In the genomic region with DNA sequence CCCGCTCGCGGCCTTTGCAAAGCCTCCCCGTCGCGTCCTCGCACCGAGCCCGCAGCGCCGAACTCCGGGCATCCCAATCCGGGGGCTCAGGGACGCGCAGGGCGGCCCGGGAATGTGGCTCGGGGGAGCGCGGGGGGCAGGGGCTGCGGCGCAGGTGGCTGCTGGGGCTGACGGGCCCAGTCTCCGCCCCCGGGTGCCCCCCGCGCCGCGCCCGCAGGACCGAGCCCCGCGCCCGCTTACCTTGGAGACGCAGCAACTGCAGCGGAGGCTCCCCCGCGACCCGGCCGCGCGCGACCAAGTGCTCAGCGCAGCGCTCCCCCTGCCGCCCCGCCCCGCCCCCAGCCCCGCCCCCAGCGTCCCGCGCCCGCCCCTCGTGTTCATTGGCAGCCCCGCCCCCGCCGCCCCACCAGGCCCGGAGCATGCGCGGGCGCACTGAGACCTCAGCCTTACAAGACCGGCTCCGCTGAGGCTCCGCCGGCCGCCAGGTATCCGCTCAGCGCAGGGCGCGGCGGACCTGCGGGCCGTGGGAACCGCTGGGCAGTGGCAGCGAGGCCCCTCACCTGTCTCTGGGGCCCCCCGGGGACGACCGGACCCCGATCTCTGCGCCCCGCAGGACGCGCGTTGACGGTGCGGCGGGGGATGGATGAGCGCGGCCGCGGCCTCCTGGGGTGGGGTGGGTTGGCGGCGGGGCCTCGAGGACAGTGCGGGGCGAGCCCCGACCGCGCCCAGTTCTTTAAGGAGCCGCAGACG, we compare ENCODE assay signal across 8 cellular contexts. TPM values are rescaled to one million over a fixed set of nuclear protein-coding genes. Genes with fewer than 3 reads are reported as not detected.
A peak's percentile ranks its signal among the peaks of the same experiment; 100 is the strongest.
DNase-seq lines count a peak whose midpoint lies in the region; ATAC-seq and TF ChIP-seq lines count a peak whose summit lies in the region.
"Not testable (repeated sequence)": the region's sequence is repeated elsewhere in the genome, so short reads cannot be mapped to it uniquely, and the experiment has no call there.

Gene ZDHHC11B (minus strand): TSS at position 302 of the 750 bp plus-strand sequence. CDS start 17,810 bp downstream, outside the sequence.

- not testable (repeated sequence) for H3K36me3 Mint-ChIP-seq in endothelial cell (ENCODE audit: low read depth, unreplicated experiment)

- not testable (repeated sequence) for H3F3A ChIP-seq in PC-3 (ENCODE audit: low read length, unreplicated experiment)

- not testable (repeated sequence) for H3K27me3 Mint-ChIP-seq in endothelial cell (ENCODE audit: unreplicated experiment)

- not testable (repeated sequence) for H2BK15ac ChIP-seq in IMR-90 (ENCODE audit: low read depth, low read length); mesenchymal stem cell (ENCODE audit: low read depth, poor library complexity, severe bottlenecking)

- H4K5ac ChIP-seq in IMR-90 (ENCODE audit: low read depth, low read length) = not testable (repeated sequence)

- not testable (repeated sequence) for H3K9ac ChIP-seq in IMR-90 (ENCODE audit: low read depth, low read length); mesenchymal stem cell (ENCODE audit: low read length)
- H3K9ac ChIP-seq in PC-3 (ENCODE audit: low read length) = peak within 1 kb of the TSS; percentile 52

- POLR2A ChIA-PET in IMR-90 (lab: Charles Lee; ENCODE audit: unreplicated experiment); PC-3 (lab: Charles Lee; ENCODE audit: unreplicated experiment): not testable (repeated sequence)

- dilution Hi-C loops in IMR-90 (cut with HindIII; ENCODE audit: low sequenced_read_pairs, unreplicated experiment) = not testable (repeated sequence)

- not testable (repeated sequence) for H2BK12ac ChIP-seq in mesenchymal stem cell (ENCODE audit: low read length in 2 of 2)

- not testable (repeated sequence) for H3K18ac ChIP-seq in IMR-90 (ENCODE audit: low read depth, low read length); mesenchymal stem cell (ENCODE audit: low read depth in 1 of 2, low read length in 2 of 2)

- H3K27ac Mint-ChIP-seq in endothelial cell (ENCODE audit: unreplicated experiment) = not testable (repeated sequence)

- H3K9me1 ChIP-seq in IMR-90 (ENCODE audit: insufficient read depth, low read length) = not testable (repeated sequence)

- H3K79me1 ChIP-seq in IMR-90 (ENCODE audit: low read depth in 1 of 2, low read length in 2 of 2); mesenchymal stem cell (replicated peaks; ENCODE audit: low read length, poor library complexity, severe bottlenecking): not testable (repeated sequence)

- not testable (repeated sequence) for TF ChIP-seq POLR2A in IMR-90 (IDR thresholded peaks at IDR 0.05; ENCODE audit: low read depth, low read length)

- H3K36me3 ChIP-seq in IMR-90 (ENCODE audit: control insufficient read depth, insufficient read depth, low read length); PC-3 (ENCODE audit: low read depth, low read length); mesenchymal stem cell (ENCODE audit: control insufficient read depth in 1 of 2, insufficient read depth in 2 of 2, low read depth in 1 of 2, low read length in 2 of 2): not testable (repeated sequence)

- CTCF ChIA-PET in IMR-90 (lab: Yijun Ruan, JAX); PC-3 (lab: Charles Lee): not testable (repeated sequence)

- peak; percentile 40 for ATAC-seq in GM21447 (IDR thresholded peaks at IDR 0.05; ENCODE audit: unreplicated experiment)
- peak; percentile 86 for ATAC-seq in IMR-90 (ENCODE audit: low read depth)
- peak; percentile 80 for ATAC-seq in PC-3

- not testable (repeated sequence) for TF ChIP-seq RAD21 in IMR-90 (IDR thresholded peaks at IDR 0.05; ENCODE audit: low read length)

- not testable (repeated sequence) for H3K9me3 Mint-ChIP-seq in endothelial cell (ENCODE audit: unreplicated experiment)

- H4K20me1 ChIP-seq in IMR-90 (ENCODE audit: insufficient read depth, low read length); PC-3 (ENCODE audit: low read length): not testable (repeated sequence)

- H3K4me1 ChIP-seq in IMR-90 (ENCODE audit: control insufficient read depth, insufficient read depth, low read length); PC-3 (ENCODE audit: insufficient read depth, low read length): not testable (repeated sequence)
- peaks cover 17% of the 10 kb centered on the region for H3K4me1 ChIP-seq in mesenchymal stem cell (ENCODE audit: control insufficient read depth, insufficient read depth, low read depth, low read length)

- not testable (repeated sequence) for H3K79me2 ChIP-seq in PC-3 (ENCODE audit: low read length)

- peak within 1 kb of the TSS; percentile 69 for H3K4me3 Mint-ChIP-seq in endothelial cell (ENCODE audit: unreplicated experiment)

- not testable (repeated sequence) for H3K4me1 Mint-ChIP-seq in endothelial cell (ENCODE audit: unreplicated experiment)

- not testable (repeated sequence) for H4K91ac ChIP-seq in IMR-90 (ENCODE audit: insufficient read depth, low read depth, low read length); mesenchymal stem cell (ENCODE audit: low read length)

- H4K8ac ChIP-seq in IMR-90 (ENCODE audit: low read depth in 2 of 2, low read length in 2 of 2) = not testable (repeated sequence)
- H4K8ac ChIP-seq in mesenchymal stem cell (ENCODE audit: low read length) = peak within 1 kb of the TSS; percentile 0

- H3K4ac ChIP-seq in IMR-90 (ENCODE audit: low read depth, low read length); mesenchymal stem cell (ENCODE audit: low read depth in 1 of 2, low read length in 2 of 2): not testable (repeated sequence)

- H2BK120ac ChIP-seq in IMR-90 (ENCODE audit: low read depth, low read length) = not testable (repeated sequence)
- H2BK120ac ChIP-seq in mesenchymal stem cell (ENCODE audit: low read depth, low read length) = peak within 1 kb of the TSS; percentile 49

- not testable (repeated sequence) for H2BK20ac ChIP-seq in IMR-90 (ENCODE audit: low read depth, low read length)

- not testable (repeated sequence) for BruUV-seq in IMR-90 (replicated peaks; lab: Mats Ljungman, UMichigan); PC-3 (replicated peaks; lab: Mats Ljungman, UMichigan)

- not testable (repeated sequence) for H3K23ac ChIP-seq in IMR-90 (ENCODE audit: low read depth, low read length); mesenchymal stem cell (ENCODE audit: low read length in 2 of 2)

- H2AK9ac ChIP-seq in IMR-90 (replicated peaks; ENCODE audit: low read depth, low read length, poor library complexity) = not testable (repeated sequence)

- in situ Hi-C loops in IMR-90 (cut with MboI; ENCODE audit: low sequenced_read_pairs) = not testable (repeated sequence)

- not testable (repeated sequence) for H3K27ac ChIP-seq in IMR-90 (ENCODE audit: insufficient read depth, low read length); PC-3 (ENCODE audit: low read length); mesenchymal stem cell (ENCODE audit: low read length, poor library complexity, severe bottlenecking)

- H2BK5ac ChIP-seq in IMR-90 (ENCODE audit: low read depth, low read length, poor library complexity, severe bottlenecking); mesenchymal stem cell (ENCODE audit: low read depth, low read length, poor library complexity, severe bottlenecking): not testable (repeated sequence)

- H3K27me3 ChIP-seq in IMR-90 (ENCODE audit: control insufficient read depth, insufficient read depth, low read length) = peaks cover 18% of the 10 kb centered on the region
- H3K27me3 ChIP-seq in PC-3 (ENCODE audit: low read length); mesenchymal stem cell (ENCODE audit: control insufficient read depth in 1 of 2, insufficient read depth in 1 of 2, low read length in 2 of 2): not testable (repeated sequence)

- H3K4me3 ChIP-seq in IMR-90 (ENCODE audit: insufficient read depth, low read depth, low read length) (peak within 1 kb of the TSS; percentile 46), PC-3 (ENCODE audit: low read length) (peak within 1 kb of the TSS; percentile 77), mesenchymal stem cell (ENCODE audit: insufficient read depth in 1 of 2, low read depth in 1 of 2, low read length in 2 of 2) (peak within 1 kb of the TSS in 1 of 2 experiments; percentile 56)

- DNase-seq in CD1c-positive myeloid dendritic cell (ENCODE audit: extremely low spot score) = peak; percentile 71
- peak; percentile 56 for DNase-seq in IMR-90
- DNase-seq in PC-3 = peak; percentile 79
- peak; percentile 92 for DNase-seq in activated T-cell treated with anti-CD3 and anti-CD28 coated beads, Interleukin-2, amount 50 U/mL, for 1 hour
- peak; percentile 78 for DNase-seq in endothelial cell (ENCODE audit: low spot score)
- peak; percentile 70 for DNase-seq in mesenchymal stem cell
- DNase-seq in stimulated activated CD4-positive, alpha-beta T cell treated with anti-CD3 and anti-CD28 coated beads, TNF-alpha, amount 100 ng/mL, for 1 hour (ENCODE audit: low read depth in 3 of 3, low spot score in 1 of 3) = peak; percentile 85 to 93 (median 88)

- peak within 1 kb of the TSS; percentile 86 for H3K4me2 ChIP-seq in IMR-90 (ENCODE audit: low read depth, low read length)
- H3K4me2 ChIP-seq in PC-3 (ENCODE audit: low read length) = peak within 1 kb of the TSS; percentile 97
- H3K4me2 ChIP-seq in mesenchymal stem cell (ENCODE audit: low read length, poor library complexity, severe bottlenecking) = peak within 1 kb of the TSS; percentile 88

- TF ChIP-seq CTCF in IMR-90 (conservative IDR thresholded peaks at IDR 0.05; ENCODE audit: low read depth, low read length); PC-3 (conservative IDR thresholded peaks at IDR 0.05; ENCODE audit: low read depth, low read length); endothelial cell (IDR thresholded peaks at IDR 0.05; ENCODE audit: unreplicated experiment): not testable (repeated sequence)

- intact Hi-C loops in IMR-90 (cut with micrococcal nuclease) = loop anchor here (5.0 kb wide), 1 partner anchor 87 kb away; no protein-coding TSS in a partner anchor
- intact Hi-C loops in PC-3 (cut with micrococcal nuclease) = not testable (repeated sequence)

- H3K9me2 ChIP-seq in PC-3 (replicated peaks; ENCODE audit: low read length) = not testable (repeated sequence)

- not testable (repeated sequence) for H3K9me3 ChIP-seq in IMR-90 (ENCODE audit: control insufficient read depth, insufficient read depth, low read length); PC-3 (ENCODE audit: low read length); mesenchymal stem cell (ENCODE audit: control insufficient read depth, low read length)

- H2AK5ac ChIP-seq in IMR-90 (ENCODE audit: low read depth, low read length); mesenchymal stem cell (ENCODE audit: low read length, severe bottlenecking): not testable (repeated sequence)

- H2AFZ ChIP-seq in IMR-90 (replicated peaks; ENCODE audit: low read length, poor library complexity) (peak within 1 kb of the TSS; percentile 81), PC-3 (ENCODE audit: low read length) (peak within 1 kb of the TSS; percentile 81), mesenchymal stem cell (ENCODE audit: low read depth, low read length) (peak within 1 kb of the TSS; percentile 6)

- H3K14ac ChIP-seq in IMR-90 (replicated peaks; ENCODE audit: low read depth, low read length); mesenchymal stem cell (ENCODE audit: low read length in 2 of 2): not testable (repeated sequence)

- 0% methylated on average over 49 of the region's 101 CpGs; no CpG with 5 or more reads in 1 of the 2 experiments for WGBS in IMR-90 (ENCODE audit: extremely low coverage in 2 of 2, insufficient read length in 1 of 2), 2 experiments
- WGBS in mesenchymal stem cell = 4% methylated on average over 93 of the region's 101 CpGs

- not testable (repeated sequence) for H3K56ac ChIP-seq in IMR-90 (ENCODE audit: extremely low read depth, insufficient read depth, low read length)

RNA-seq across cellular contexts. Expression of gene ZDHHC11B, which starts in this region (rescaled TPM):
- not detected in 2 replicates for total RNA-seq in IMR-90 (2012; rRNA removed)
- polyA plus RNA-seq in IMR-90 (2012; rRNA removed) = 0.12 TPM in 1 of 2 replicates, not detected in the other
- not detected in 2 replicates for polyA plus RNA-seq in IMR-90 (2012; cell fraction: cytosol; rRNA removed)
- 0.51 and 0.70 TPM in 2 replicates for polyA plus RNA-seq in IMR-90 (2012; cell fraction: nucleus; rRNA removed; ENCODE audit: low replicate concordance)
- 0.40 and 2.1 TPM in 2 replicates for total RNA-seq in PC-3 (2014; rRNA removed)
- total RNA-seq in endothelial cell (ENCODE audit: unreplicated experiment) = not detected
- polyA plus RNA-seq in mesenchymal stem cell (2013, experiment 1 of 2) = 0.33 TPM
- polyA plus RNA-seq in mesenchymal stem cell (2013, experiment 2 of 2) = 0.10 TPM

Comparison
In these comparisons a context has a peak if more than half of its experiments do, and no peak if none do; other contexts are left out.
1. Peak in DNase-seq, ATAC-seq, H3K4me3 ChIP-seq and H3K4me2 ChIP-seq in IMR-90; RNA of the gene not detected or under 1 TPM.
2. Peak in DNase-seq in endothelial cell; RNA of the gene not detected or under 1 TPM.
3. H2AFZ ChIP-seq: peak in every context shown above with its lines; median percentile 81 in IMR-90; 81 in PC-3; 6 in mesenchymal stem cell.